ENCODE assay signal across 38 cellular contexts in the genomic region with DNA sequence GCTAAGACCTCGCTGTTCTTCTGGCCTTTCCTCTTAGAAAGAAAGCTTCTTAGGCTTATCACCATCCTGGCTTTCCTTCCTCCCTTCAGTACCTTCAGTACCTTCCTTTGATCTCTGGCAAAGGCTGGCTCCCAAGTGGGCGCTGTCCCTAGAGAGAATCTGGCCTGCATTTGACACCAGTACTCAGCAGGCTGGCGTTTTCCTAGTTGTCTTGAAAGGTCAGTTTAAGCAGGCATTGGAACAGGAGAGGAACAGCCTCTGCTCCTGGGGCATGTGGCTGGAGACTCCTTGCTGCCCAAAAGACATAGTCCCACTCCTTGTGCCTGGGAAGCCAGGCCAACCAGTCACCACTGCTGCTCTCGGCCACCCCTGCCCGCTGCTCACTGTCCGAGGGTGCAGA. TPM values are rescaled to one million over a fixed set of nuclear protein-coding genes. Genes with fewer than 3 reads are reported as not detected.
"Had no signal": no experiment of that assay in that cellular context is flagged by ENCODE, and none has a peak within 500 bp of the region (broad histone marks: within the 10 kb centered on the region; RNA-seq: fewer than 3 reads in every experiment).

No MANE protein-coding gene starts in this region.

- H3K36me3 ChIP-seq: adrenal gland, brain microvascular endothelial cell, breast epithelium had no signal

- H3K4me3 Mint-ChIP-seq: activated B cell treated with CpG ODN at 0.5 μM for 24 hours; activated CD4-positive, alpha-beta memory T cell treated with anti-CD3 and anti-CD28 coated beads for 36 hours; activated CD4-positive, alpha-beta T cell treated with anti-CD3 and anti-CD28 coated beads, Interleukin-2, amount 10 ng/mL, durations not matched to agents 24 days and 14 days; activated CD8-positive, alpha-beta T cell treated with anti-CD3 and anti-CD28 coated beads for 36 hours; activated naive CD4-positive, alpha-beta T cell treated with anti-CD3 and anti-CD28 coated beads for 36 hours; activated naive CD8-positive, alpha-beta T cell treated with anti-CD3 and anti-CD28 coated beads for 36 hours; activated T-cell treated with anti-CD3 and anti-CD28 coated beads, Interleukin-2, amount 50 U/mL, for 4 hours; activated T-cell treated with anti-CD3 and anti-CD28 coated beads, Interleukin-2, amount 50 U/mL, for 72 hours; activated T-helper 1 cell treated with anti-CD3 and anti-CD28 coated beads, Interleukin-12 subunit alpha, Interleukin-12 subunit beta, Interleukin-2, Interleukin-4 antibody, amounts not matched to agents 30 ng/mL and 10 ng/mL and 1 ng/mL, durations not matched to agents 14 hours and 24 hours and 36 hours; activated T-helper 17 cell treated with anti-CD3 and anti-CD28 coated beads, Interleukin-2, amount 50 U/mL, for 72 hours; T-helper 1 cell treated with Interleukin-12 subunit alpha and Interleukin-12 subunit beta and Interleukin-4 antibody, amounts not matched to agents 30 μg/mL and 1 μg/mL, for 36 hours; T-helper 2 cell treated with Interferon-gamma antibody and Interleukin-4, amounts not matched to agents 5 μg/mL and 100 μg/mL, for 36 hours had no signal

- H3K4me1 Mint-ChIP-seq: activated B cell treated with CpG ODN at 0.5 μM for 24 hours; activated CD4-positive, alpha-beta T cell treated with anti-CD3 and anti-CD28 coated beads, Interleukin-2, amount 10 ng/mL, durations not matched to agents 24 days and 14 days; activated naive CD8-positive, alpha-beta T cell treated with anti-CD3 and anti-CD28 coated beads for 36 hours; activated T-helper 17 cell treated with anti-CD3 and anti-CD28 coated beads, Interleukin-2, amount 50 U/mL, for 72 hours had no signal

- H3K9me3 ChIP-seq: adrenal gland, body of pancreas had no signal

- ATAC-seq: activated CD8-positive, alpha-beta T cell treated with anti-CD3 and anti-CD28 coated beads for 36 hours; activated naive CD4-positive, alpha-beta T cell treated with anti-CD3 and anti-CD28 coated beads, Interleukin-2, amount 50 U/mL, for 72 hours; activated T-cell treated with anti-CD3 and anti-CD28 coated beads, Interleukin-2, amount 50 U/mL, for 4 hours; activated T-cell treated with anti-CD3 and anti-CD28 coated beads, Interleukin-2, amount 50 U/mL, for 72 hours; activated T-helper 17 cell treated with anti-CD3 and anti-CD28 coated beads, Interleukin-2, amount 50 U/mL, for 72 hours; body of pancreas had no signal

- H3K27ac ChIP-seq: adrenal gland, body of pancreas, brain microvascular endothelial cell, breast epithelium, VCaP had no signal

- H3K27ac Mint-ChIP-seq: activated B cell treated with CpG ODN at 0.5 μM for 24 hours; activated CD4-positive, alpha-beta memory T cell treated with anti-CD3 and anti-CD28 coated beads for 36 hours; activated CD4-positive, alpha-beta T cell treated with anti-CD3 and anti-CD28 coated beads, Interleukin-2, amount 10 ng/mL, durations not matched to agents 24 days and 14 days; activated CD8-positive, alpha-beta T cell treated with anti-CD3 and anti-CD28 coated beads for 36 hours; activated naive CD4-positive, alpha-beta T cell treated with anti-CD3 and anti-CD28 coated beads for 36 hours; activated naive CD4-positive, alpha-beta T cell treated with anti-CD3 and anti-CD28 coated beads, Interleukin-2, amount 50 U/mL, for 72 hours; activated naive CD8-positive, alpha-beta T cell treated with anti-CD3 and anti-CD28 coated beads for 36 hours; activated T-cell treated with anti-CD3 and anti-CD28 coated beads, Interleukin-2, amount 50 U/mL, for 72 hours; activated T-helper 1 cell treated with anti-CD3 and anti-CD28 coated beads, Interleukin-12 subunit alpha, Interleukin-12 subunit beta, Interleukin-2, Interleukin-4 antibody, amounts not matched to agents 30 ng/mL and 10 ng/mL and 1 ng/mL, durations not matched to agents 14 hours and 24 hours and 36 hours; activated T-helper 17 cell treated with anti-CD3 and anti-CD28 coated beads, Interleukin-2, amount 50 U/mL, for 72 hours; T-helper 1 cell treated with Interleukin-12 subunit alpha and Interleukin-12 subunit beta and Interleukin-4 antibody, amounts not matched to agents 30 μg/mL and 1 μg/mL, for 36 hours; T-helper 2 cell treated with Interferon-gamma antibody and Interleukin-4, amounts not matched to agents 5 μg/mL and 100 μg/mL, for 36 hours had no signal

- H3K27me3 Mint-ChIP-seq: activated B cell treated with CpG ODN at 0.5 μM for 24 hours; activated CD4-positive, alpha-beta memory T cell treated with anti-CD3 and anti-CD28 coated beads for 36 hours; activated CD4-positive, alpha-beta T cell treated with anti-CD3 and anti-CD28 coated beads, Interleukin-2, amount 10 ng/mL, durations not matched to agents 24 days and 14 days; activated naive CD8-positive, alpha-beta T cell treated with anti-CD3 and anti-CD28 coated beads for 36 hours; activated T-helper 17 cell treated with anti-CD3 and anti-CD28 coated beads, Interleukin-2, amount 50 U/mL, for 72 hours had no signal

- H3K27me3 ChIP-seq: adrenal gland, body of pancreas, brain microvascular endothelial cell, breast epithelium had no signal

- H3K4me1 ChIP-seq: adrenal gland, body of pancreas, breast epithelium had no signal

- DNase-seq: activated B cell treated with CpG ODN at 0.5 μM for 24 hours; activated CD4-positive, alpha-beta memory T cell treated with anti-CD3 and anti-CD28 coated beads for 36 hours; activated CD4-positive, alpha-beta T cell treated with anti-CD3 and anti-CD28 coated beads for 4 hours; activated CD4-positive, alpha-beta T cell treated with anti-CD3 and anti-CD28 coated beads, Interleukin-2, amount 10 ng/mL, durations not matched to agents 24 days and 14 days; activated CD4-positive, alpha-beta T cell treated with anti-CD3 and anti-CD28 coated beads, Interleukin-2, amount 50 U/mL, for 1 hour; activated CD4-positive, alpha-beta T cell treated with anti-CD3 and anti-CD28 coated beads, Interleukin-2, amount 50 U/mL, for 4 hours; activated CD4-positive, CD25-positive, alpha-beta regulatory T cell treated with anti-CD3 and anti-CD28 coated beads, Interleukin-2, amount 50 U/mL, for 72 hours; activated CD8-positive, alpha-beta memory T cell treated with anti-CD3 and anti-CD28 coated beads, Interleukin-2, amount 50 U/mL, for 4 hours; activated CD8-positive, alpha-beta T cell treated with anti-CD3 and anti-CD28 coated beads for 36 hours; activated effector memory CD4-positive, alpha-beta T cell treated with anti-CD3 and anti-CD28 coated beads, Interleukin-2, amount 50 U/mL, for 16 hours; activated gamma-delta T cell treated with Interleukin-2 at 50 U/mL for 16 hours; activated naive CD4-positive, alpha-beta T cell; activated naive CD4-positive, alpha-beta T cell treated with anti-CD3 and anti-CD28 coated beads for 36 hours; activated naive CD4-positive, alpha-beta T cell treated with anti-CD3 and anti-CD28 coated beads, Interleukin-2, amount 50 U/mL, for 16 hours; activated naive CD8-positive, alpha-beta T cell treated with anti-CD3 and anti-CD28 coated beads for 36 hours; activated T-cell treated with anti-CD3 and anti-CD28 coated beads for 4 hours; activated T-cell treated with anti-CD3 and anti-CD28 coated beads, Interleukin-2, amount 50 U/mL, for 1 hour; activated T-cell treated with anti-CD3 and anti-CD28 coated beads, Interleukin-2, amount 50 U/mL, for 4 hours; activated T-cell treated with anti-CD3 and anti-CD28 coated beads, Interleukin-2, amount 50 U/mL, for 72 hours; adrenal gland; amniotic stem cell; aorta; body of pancreas; brain microvascular endothelial cell; central memory CD4-positive, alpha-beta T cell; T-helper 1 cell; T-helper 2 cell; T-helper 9 cell had no signal

- H3K4me3 ChIP-seq: adrenal gland, body of pancreas, breast epithelium had no signal

RNA-seq across cellular contexts. Expression of gene TMEM238L, which starts 34.1 kb away (rescaled TPM):
- total RNA-seq: activated B cell treated with CpG ODN at 0.5 μM for 24 hours; activated CD4-positive, alpha-beta memory T cell treated with anti-CD3 and anti-CD28 coated beads for 36 hours; activated CD4-positive, alpha-beta T cell treated with anti-CD3 and anti-CD28 coated beads, Interleukin-2, amount 10 ng/mL, durations not matched to agents 24 days and 14 days; activated CD8-positive, alpha-beta memory T cell treated with anti-CD3 and anti-CD28 coated beads for 36 hours; activated CD8-positive, alpha-beta T cell treated with anti-CD3 and anti-CD28 coated beads for 36 hours; activated naive CD4-positive, alpha-beta T cell treated with anti-CD3 and anti-CD28 coated beads for 36 hours; activated naive CD4-positive, alpha-beta T cell treated with anti-CD3 and anti-CD28 coated beads, Interleukin-2, amount 50 U/mL, for 72 hours; activated naive CD8-positive, alpha-beta T cell treated with anti-CD3 and anti-CD28 coated beads for 36 hours; activated T-cell treated with anti-CD3 and anti-CD28 coated beads, Interleukin-2, amount 50 U/mL, for 4 hours; activated T-cell treated with anti-CD3 and anti-CD28 coated beads, Interleukin-2, amount 50 U/mL, for 72 hours; activated T-helper 1 cell treated with anti-CD3 and anti-CD28 coated beads, Interleukin-12 subunit alpha, Interleukin-12 subunit beta, Interleukin-2, Interleukin-4 antibody, amounts not matched to agents 30 ng/mL and 10 ng/mL and 1 ng/mL, durations not matched to agents 14 hours and 24 hours and 36 hours; activated T-helper 17 cell treated with anti-CD3 and anti-CD28 coated beads, Interleukin-2, amount 50 U/mL, for 72 hours; aorta; astrocyte; body of pancreas; cardiac septum had no signal
